Comparison of ENCODE assay signal across 1 cellular context in genomic region chr1:24186993-24187790, GRCh38.
TF ChIP-seq lines count a peak whose summit lies in the region.

TSS of gene IFNLR1 (minus strand) at chr1:24187289. CDS start at chr1:24187248, 41 bp downstream.

TF ChIP-seq in HEK293, 187 proteins besides CTCF, POLR2A, EP300 and RAD21 (continued from another document and continues in another):
- TF ChIP-seq ZNF548 (tag by site-specific recombination; IDR thresholded peaks at IDR 0.05) (no peak), SP7 (tag by site-specific recombination; IDR thresholded peaks at IDR 0.05) (peak; percentile 67; the same call in 1 of the 2 replicates), REST (tag by site-specific recombination; IDR thresholded peaks at IDR 0.05) (no peak), ZFP41 (tag by site-specific recombination; IDR thresholded peaks at IDR 0.05; ENCODE audit: borderline replicate concordance) (no peak), ZNF169 (tag by site-specific recombination; IDR thresholded peaks at IDR 0.05) (no peak), ZNF26 (tag by site-specific recombination; IDR thresholded peaks at IDR 0.05) (no peak), ZNF701 (tag by site-specific recombination; IDR thresholded peaks at IDR 0.05) (no peak), ZNF10 (tag by site-specific recombination; IDR thresholded peaks at IDR 0.05) (no peak), ZNF416 (tag by site-specific recombination; IDR thresholded peaks at IDR 0.05) (no peak), SP2 (tag by site-specific recombination; IDR thresholded peaks at IDR 0.05) (peak; percentile 78), ZNF223 (tag by site-specific recombination; IDR thresholded peaks at IDR 0.05) (no peak), ZNF561 (tag by site-specific recombination; IDR thresholded peaks at IDR 0.05; ENCODE audit: borderline replicate concordance) (0 out of 2 replicates have a peak, but pooled peaks have one; percentile 36), EGR2 (tag by site-specific recombination; IDR thresholded peaks at IDR 0.05; ENCODE audit: low read depth) (no peak), HOXC10 (CRISPR knock-in tag; IDR thresholded peaks at IDR 0.05) (0 out of 2 replicates have a peak, but pooled peaks have one; percentile 38), YY1 (tag by site-specific recombination; IDR thresholded peaks at IDR 0.05) (peak; percentile 17), ZNF843 (tag by site-specific recombination; IDR thresholded peaks at IDR 0.05) (0 out of 2 replicates have a peak, but pooled peaks have one; percentile 33), ZNF621 (tag by site-specific recombination; IDR thresholded peaks at IDR 0.05) (no peak), ZSCAN18 (tag by site-specific recombination; IDR thresholded peaks at IDR 0.05) (no peak), ZNF692 (tag by site-specific recombination; IDR thresholded peaks at IDR 0.05) (peak; percentile 48), ZNF558 (tag by site-specific recombination; IDR thresholded peaks at IDR 0.05) (no peak), ZNF529 (tag by site-specific recombination; IDR thresholded peaks at IDR 0.05; ENCODE audit: insufficient replicate concordance) (no peak), ZNF488 (tag by site-specific recombination; IDR thresholded peaks at IDR 0.05) (no peak), OSR2 (tag by site-specific recombination; IDR thresholded peaks at IDR 0.05) (peak; percentile 35; the same call in 1 of the 2 replicates), ZNF645 (tag by site-specific recombination; IDR thresholded peaks at IDR 0.05) (no peak), ZNF555 (tag by site-specific recombination; conservative IDR thresholded peaks at IDR 0.05) (no peak), ZNF266 (tag by site-specific recombination; IDR thresholded peaks at IDR 0.05; ENCODE audit: low read depth) (no peak), ZNF18 (tag by site-specific recombination; IDR thresholded peaks at IDR 0.05) (no peak), ZNF48 (tag by site-specific recombination; IDR thresholded peaks at IDR 0.05) (no peak), PBX3 (CRISPR knock-in tag; IDR thresholded peaks at IDR 0.05) (no peak), ZNF596 (tag by site-specific recombination; IDR thresholded peaks at IDR 0.05) (no peak), ZNF571 (tag by site-specific recombination; IDR thresholded peaks at IDR 0.05) (no peak), ATF2 (tag by site-specific recombination; IDR thresholded peaks at IDR 0.05; ENCODE audit: low read depth) (peak; percentile 38; the same call in 1 of the 2 replicates), ZNF670 (tag by site-specific recombination; IDR thresholded peaks at IDR 0.05; ENCODE audit: low read depth) (no peak), ZSCAN23 (tag by site-specific recombination; IDR thresholded peaks at IDR 0.05) (0 out of 2 replicates have a peak, but pooled peaks have one; percentile 23), INSM2 (tag by site-specific recombination; IDR thresholded peaks at IDR 0.05) (no peak), FEZF1 (tag by site-specific recombination; IDR thresholded peaks at IDR 0.05) (peak; percentile 85), ZNF133 (tag by site-specific recombination; IDR thresholded peaks at IDR 0.05) (no peak), BCL11A (tag by site-specific recombination; IDR thresholded peaks at IDR 0.05; ENCODE audit: low read depth) (0 out of 2 replicates have a peak, but pooled peaks have one; percentile 41), PRDM1 (tag by site-specific recombination; IDR thresholded peaks at IDR 0.05) (no peak), ZSCAN5A (tag by site-specific recombination; IDR thresholded peaks at IDR 0.05) (no peak), ZXDB (tag by site-specific recombination; IDR thresholded peaks at IDR 0.05) (peak; percentile 66), ZNF423 (tag by site-specific recombination; IDR thresholded peaks at IDR 0.05) (peak; percentile 95), ZNF2 (tag by site-specific recombination; IDR thresholded peaks at IDR 0.05) (no peak)
